ENCODE assay signal across 17 cellular contexts in the genomic region with DNA sequence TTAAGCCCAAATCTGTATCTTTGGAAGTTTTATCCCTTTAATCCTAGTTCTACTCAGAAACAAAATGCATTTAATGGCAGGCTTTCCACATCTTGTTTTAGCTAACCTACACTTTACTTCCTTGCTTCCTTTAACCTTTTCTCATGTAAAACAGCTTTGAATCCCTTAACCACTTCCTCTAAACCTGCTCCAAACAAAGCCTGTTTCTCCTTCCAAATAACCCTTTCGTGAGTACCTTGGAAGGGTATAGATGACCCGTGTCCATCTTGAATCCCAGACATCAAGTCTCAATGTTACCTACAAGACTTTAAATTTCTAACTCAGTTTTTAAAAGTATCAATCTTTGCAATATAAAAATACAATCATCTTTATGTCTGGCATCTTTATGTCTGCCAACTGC.
DNase-seq lines count a peak whose midpoint lies in the region; ATAC-seq and TF ChIP-seq lines count a peak whose summit lies in the region.
"Had no signal": no experiment of that assay in that cellular context is flagged by ENCODE, and none has a peak within 500 bp of the region (broad histone marks: within the 10 kb centered on the region; RNA-seq: fewer than 3 reads in every experiment).

No MANE protein-coding gene starts in this region.

- CTCF ChIA-PET in WTC11 (lab: Charles Lee) = interaction anchor here (0.8 to 1.4 kb wide), 2 partner anchors 124 to 162 kb away, joined by 3 to 4 read pairs; no protein-coding TSS in a partner anchor

- POLR2A ChIA-PET in WTC11 (lab: Charles Lee) = interaction anchor here (0.7 kb wide), 1 partner anchor 53 kb away, joined by 4 read pairs; no protein-coding TSS in a partner anchor

- no peak for DNase-seq in WTC11 (ENCODE audit: low spot score)
- no peak for DNase-seq in cerebellar nuclear complex (lab: John Stamatoyannopoulos, UW)
- no peak for DNase-seq in superior temporal gyrus (ENCODE audit: extremely low spot score)
- DNase-seq in central memory CD4-positive, alpha-beta T cell = no peak
- no peak for DNase-seq in HK-2 (ENCODE audit: unreplicated experiment)
- DNase-seq: AML-193, DMS79 treated with DMSO at 0.1 percent for 48 hours, Kasumi-1, MM.1S, NCI-H1105, NCI-H1694, Peyer's patch had no signal

- H3K27ac ChIP-seq in HUES48 (ENCODE audit: low read depth, low read length) = peak overlapping the region; percentile 78
- H3K27ac ChIP-seq: C4-2B, Peyer's patch, SJSA1 had no signal

- no peak overlapping the region for H3K9ac ChIP-seq in HUES48 (ENCODE audit: low read depth, low read length)
- H3K9ac ChIP-seq in iPS-15b (ENCODE audit: low read depth, low read length) = no peak overlapping the region

- H3K4me3 ChIP-seq in HUES48 (ENCODE audit: low read depth, low read length) (no peak overlapping the region), iPS-15b (ENCODE audit: low read depth, low read length) (peak overlapping the region; percentile 18)
- H3K4me3 ChIP-seq: Peyer's patch, SJSA1 had no signal

- H3K27me3 Mint-ChIP-seq in WTC11 (ENCODE audit: low read depth) = no peaks in the 10 kb centered on the region; the same call in 1 of the 2 replicates
- H3K27me3 Mint-ChIP-seq: IgD-negative memory B cell had no signal

- ATAC-seq in WTC11 = peak; percentile 97

- H3K36me3 ChIP-seq in HUES48 (ENCODE audit: control insufficient read depth, insufficient read depth, low read length) (peaks cover 47% of the 10 kb centered on the region), iPS-15b (ENCODE audit: control insufficient read depth, insufficient read depth, low read length) (peaks cover 7% of the 10 kb centered on the region)
- H3K36me3 ChIP-seq: SJSA1 had no signal

- TF ChIP-seq CTCF in WTC11 (IDR thresholded peaks at IDR 0.05) = no peak

- H3K4me3 Mint-ChIP-seq in WTC11 = 0 out of 2 replicates have a peak overlapping the region, but pooled peaks have one; percentile 7

- H3K9me3 ChIP-seq in HUES48 (ENCODE audit: control insufficient read depth, insufficient read depth, low read length) (peaks cover 17% of the 10 kb centered on the region), iPS-15b (ENCODE audit: control insufficient read depth, insufficient read depth, low read length) (no peaks in the 10 kb centered on the region)
- H3K9me3 ChIP-seq: Peyer's patch, SJSA1 had no signal

- peaks cover 23% of the 10 kb centered on the region for H3K4me1 ChIP-seq in HUES48 (ENCODE audit: control insufficient read depth, insufficient read depth, low read length)
- peaks cover 10% of the 10 kb centered on the region for H3K4me1 ChIP-seq in iPS-15b (ENCODE audit: control insufficient read depth, insufficient read depth, low read length)
- H3K4me1 ChIP-seq: Peyer's patch, SJSA1 had no signal

- peaks cover 81% of the 10 kb centered on the region for H3K36me3 Mint-ChIP-seq in WTC11

- no peaks in the 10 kb centered on the region for H3K27me3 ChIP-seq in HUES48 (ENCODE audit: control insufficient read depth, insufficient read depth, low read length)
- H3K27me3 ChIP-seq in iPS-15b (ENCODE audit: control insufficient read depth, insufficient read depth, low read length) = no peaks in the 10 kb centered on the region
- H3K27me3 ChIP-seq: Peyer's patch, SJSA1 had no signal

- peaks cover 23% of the 10 kb centered on the region for H3K9me3 Mint-ChIP-seq in WTC11

- peaks cover 25% of the 10 kb centered on the region for H3K4me1 Mint-ChIP-seq in WTC11

- peak overlapping the region; percentile 98 for H3K27ac Mint-ChIP-seq in WTC11
- H3K27ac Mint-ChIP-seq: IgD-negative memory B cell had no signal

TF ChIP-seq in WTC11, 78 proteins besides CTCF, POLR2A, EP300 and RAD21:
- TF ChIP-seq ZNF396 (CRISPR knock-in tag; IDR thresholded peaks at IDR 0.05; ENCODE audit: borderline replicate concordance) (peak; percentile 47; the same call in 1 of the 2 replicates), RORB (CRISPR knock-in tag; IDR thresholded peaks at IDR 0.05) (no peak)
